In genomic region chr11:59787816-59788215, GRCh38 we compare ENCODE assay signal across 13 cellular contexts. TPM values are rescaled to one million over a fixed set of nuclear protein-coding genes. Genes with fewer than 3 reads are reported as not detected.
A peak's percentile ranks its signal among the peaks of the same experiment; 100 is the strongest.
DNase-seq lines count a peak whose midpoint lies in the region; ATAC-seq and TF ChIP-seq lines count a peak whose summit lies in the region.
"Had no signal": no experiment of that assay in that cellular context is flagged by ENCODE, and none has a peak within 500 bp of the region (broad histone marks: within the 10 kb centered on the region; RNA-seq: fewer than 3 reads in every experiment).

No MANE protein-coding gene starts in this region.

- ATAC-seq in effector memory CD8-positive, alpha-beta T cell (replicated peaks) = no peak
- no peak for ATAC-seq in HG03378 (IDR thresholded peaks at IDR 0.05; ENCODE audit: unreplicated experiment)
- ATAC-seq in GM21360 (IDR thresholded peaks at IDR 0.05; ENCODE audit: unreplicated experiment) = no peak
- ATAC-seq in GM21528 (IDR thresholded peaks at IDR 0.05; ENCODE audit: low FRiP score, unreplicated experiment) = no peak
- ATAC-seq: WTC11 had no signal

- TF ChIP-seq CTCF in fibroblast of pulmonary artery (IDR thresholded peaks at IDR 0.05; ENCODE audit: low read length, missing control alignments) = no peak

- no peaks in the 10 kb centered on the region for H3K9me3 Mint-ChIP-seq in effector memory CD8-positive, alpha-beta T cell
- H3K9me3 Mint-ChIP-seq: neural crest cell had no signal

- H3K27me3 Mint-ChIP-seq in effector memory CD8-positive, alpha-beta T cell = no peaks in the 10 kb centered on the region

- H3K4me3 ChIP-seq in fibroblast of pulmonary artery (replicated peaks; ENCODE audit: low read depth, low read length) = no peak overlapping the region
- H3K4me3 ChIP-seq: body of pancreas had no signal

- peaks cover 14% of the 10 kb centered on the region for H3K36me3 Mint-ChIP-seq in effector memory CD8-positive, alpha-beta T cell (ENCODE audit: insufficient read depth)

- intact Hi-C loops in posterior cingulate gyrus (cut with DNase I) = no loop called here

- DNase-seq in EH (ENCODE audit: low read depth) (peak; percentile 88), RPMI7951 (ENCODE audit: low read depth) (peak; percentile 45), fibroblast of pulmonary artery (ENCODE audit: low read depth) (peak; percentile 90), posterior cingulate gyrus (peak in 6 of 10 donors; percentile 16 to 86 (median 56))
- DNase-seq in effector memory CD8-positive, alpha-beta T cell = no peak
- DNase-seq: activated T-cell treated with anti-CD3 and anti-CD28 coated beads, Interleukin-2, amount 50 U/mL, for 48 hours; body of pancreas; stimulated activated CD4-positive, alpha-beta T cell treated with anti-CD3 and anti-CD28 coated beads, Interleukin-2, amount 100 ng/mL, for 48 hours had no signal

- H3K4me1 Mint-ChIP-seq in effector memory CD8-positive, alpha-beta T cell (ENCODE audit: low read depth in 2 of 2) = peaks cover 21 to 23% of the 10 kb centered on the region in 2 donors
- H3K4me1 Mint-ChIP-seq: neural crest cell, WTC11 had no signal

- no peak overlapping the region for H3K4me3 Mint-ChIP-seq in effector memory CD8-positive, alpha-beta T cell
- H3K4me3 Mint-ChIP-seq: neural crest cell, WTC11 had no signal

- no peak overlapping the region for H3K27ac Mint-ChIP-seq in effector memory CD8-positive, alpha-beta T cell
- H3K27ac Mint-ChIP-seq: WTC11 had no signal

RNA-seq across cellular contexts. Expression of gene MRPL16, which starts 22.8 kb away (rescaled TPM):
- 60.8 and 76.6 TPM in 2 replicates for total RNA-seq in RPMI7951 (2014; rRNA removed; shearing (Covaris generic))

RNA-seq across cellular contexts. Expression of gene STX3, which starts 32.6 kb away (rescaled TPM):
- 23.9 and 32.0 TPM in 2 replicates for total RNA-seq in RPMI7951 (2014; rRNA removed; shearing (Covaris generic))

RNA-seq across cellular contexts. Expression of gene CBLIF, which starts 57.5 kb away (rescaled TPM):
- total RNA-seq in RPMI7951 (2014; rRNA removed; shearing (Covaris generic)) = not detected in 2 replicates
- total RNA-seq: body of pancreas, neural crest cell, WTC11 had no signal

Comparison
In these comparisons a context has a peak if more than half of its experiments do, and no peak if none do; other contexts are left out.
1. DNase-seq: peak in EH (single experiment), RPMI7951 (single experiment), fibroblast of pulmonary artery (single experiment) and posterior cingulate gyrus (6 of 10); none in effector memory CD8-positive, alpha-beta T cell (0 of 3).